Comparison of ENCODE assay signal across 24 cellular contexts in genomic region chr16:2702438-2702825, GRCh38. TPM values are rescaled to one million over a fixed set of nuclear protein-coding genes. Genes with fewer than 3 reads are reported as not detected.
"Had no signal": no experiment of that assay in that cellular context is flagged by ENCODE, and none has a peak within 500 bp of the region (broad histone marks: within the 10 kb centered on the region; RNA-seq: fewer than 3 reads in every experiment).

No MANE protein-coding gene starts in this region.

- H3K9me3 ChIP-seq: left lung, pancreas, prostate gland, right lobe of liver, transverse colon, upper lobe of left lung, vagina had no signal

- FAIRE-seq: pancreas had no signal

- H3K4me3 ChIP-seq: hepatocyte, left lung, lung, pancreas, prostate gland, right lobe of liver, smooth muscle cell, transverse colon, upper lobe of left lung, vagina had no signal

- H3K27ac ChIP-seq: hepatocyte, left lung, pancreas, prostate gland, right lobe of liver, transverse colon, upper lobe of left lung, vagina had no signal

- H3K4me1 ChIP-seq: left lung, pancreas, prostate gland, transverse colon, upper lobe of left lung, vagina had no signal

- ATAC-seq: left colon; left lung; natural killer cell treated with Interleukin-12 subunit alpha and Interleukin-12 subunit beta and Interleukin-15 and Interleukin-18, amount 100 ng/mL, for 72 hours; stimulated activated memory B cell treated with anti-CD40 and anti-IgM and Interleukin-4, amounts not matched to agents 10 μg/mL and 1 μg/mL and 100 μg/mL, for 72 hours; stimulated activated naive CD8-positive, alpha-beta T cell treated with anti-CD3 and anti-CD28 coated beads, Interleukin-15, amount 100 ng/mL, for 72 hours had no signal

- DNase-seq: islet precursor cell; kidney glomerular epithelial cell; left colon; mesendoderm; naive B cell; right lobe of liver; stimulated activated CD4-positive, alpha-beta T cell treated with anti-CD3 and anti-CD28 coated beads, Interleukin-1b, Interleukin-23, amount 100 ng/mL, for 48 hours; stimulated activated CD4-positive, alpha-beta T cell treated with anti-CD3 and anti-CD28 coated beads, Interleukin-2, amount 100 ng/mL, for 48 hours; stimulated activated CD4-positive, alpha-beta T cell treated with anti-CD3 and anti-CD28 coated beads, Interleukin-4, amount 100 ng/mL, for 4 hours; stimulated activated CD8-positive, alpha-beta memory T cell treated with anti-CD3 and anti-CD28 coated beads, Interleukin-4, amount 100 ng/mL, for 48 hours; stimulated activated naive CD4-positive, alpha-beta T cell treated with Interleukin-2 at 50 U/mL for 16 hours; stimulated activated naive CD8-positive, alpha-beta T cell treated with anti-CD3 and anti-CD28 coated beads, Interleukin-15, amount 100 ng/mL, for 72 hours; transverse colon had no signal

- H3K79me2 ChIP-seq: hepatocyte had no signal

- H2AFZ ChIP-seq: hepatocyte had no signal

- H3K4me2 ChIP-seq: hepatocyte, smooth muscle cell had no signal

- H3K27me3 ChIP-seq: hepatocyte, left lung, pancreas, right lobe of liver, transverse colon, upper lobe of left lung, vagina had no signal

RNA-seq across cellular contexts. Expression of gene PRSS27, which starts 17.6 kb away (rescaled TPM):
- total RNA-seq: skeletal muscle tissue had no signal
